In genomic region chr20:38434770-38435554, GRCh38 we compare ENCODE assay signal across 7 cellular contexts. TPM values are rescaled to one million over a fixed set of nuclear protein-coding genes. Genes with fewer than 3 reads are reported as not detected.
DNase-seq lines count a peak whose midpoint lies in the region; ATAC-seq, FAIRE-seq and TF ChIP-seq lines count a peak whose summit lies in the region.

Gene SNHG17, minus strand, starts transcription at chr20:38435328.

- peak; percentile 65 for ATAC-seq in GM18498 (IDR thresholded peaks at IDR 0.05; ENCODE audit: unreplicated experiment)
- ATAC-seq in HG03095 (IDR thresholded peaks at IDR 0.05; ENCODE audit: unreplicated experiment), result peak; percentile 65
- ATAC-seq in WTC11, result peak; percentile 78

- H3K4me3 ChIP-seq in bronchial epithelial cell (ENCODE audit: low read depth, low read length), result peak within 1 kb of the TSS; percentile 96

- H3K4me1 Mint-ChIP-seq in WTC11, result peaks cover 24% of the 10 kb centered on the region
- H3K4me1 Mint-ChIP-seq in immature natural killer cell, result peaks cover 39 to 42% of the 10 kb centered on the region in 2 donors

- H3K4me3 Mint-ChIP-seq in WTC11 (peak within 1 kb of the TSS; percentile 95), immature natural killer cell (peak within 1 kb of the TSS; percentile 92 to 98 (median 97))

- DNase-seq in NCI-H2227 treated with DMSO at 0.1 percent for 48 hours (lab: John Stamatoyannopoulos, UW), result peak; percentile 89
- DNase-seq in WTC11 (ENCODE audit: low spot score), result peak; percentile 88
- peak; percentile 77 for DNase-seq in bronchial epithelial cell (ENCODE audit: low read depth)
- DNase-seq in immature natural killer cell, result peak; percentile 86 to 88 (median 86)
- DNase-seq in smooth muscle cell of the brain vasculature (ENCODE audit: low read depth, low spot score), result peak; percentile 83

- CTCF ChIA-PET in WTC11 (lab: Charles Lee), result interaction anchor here (0.5 to 5.6 kb wide), 16 partner anchors 9 to 305 kb away, joined by 3 to 65 read pairs (median 4); partner anchors contain the start of gene RALGAPB

- H3K36me3 ChIP-seq in bronchial epithelial cell (ENCODE audit: control insufficient read depth, insufficient read depth, low read length), result peaks cover 24% of the 10 kb centered on the region

- no peaks in the 10 kb centered on the region for H3K27me3 ChIP-seq in bronchial epithelial cell (ENCODE audit: control insufficient read depth, insufficient read depth, low read length)

- H3K36me3 Mint-ChIP-seq in WTC11 (peaks cover 43% of the 10 kb centered on the region), immature natural killer cell (peaks cover 10 to 11% (median 11%) of the 10 kb centered on the region in 3 donors)

- no peak for FAIRE-seq in bronchial epithelial cell (lab: Jason Lieb, UNC)

- POLR2A ChIA-PET in WTC11 (lab: Charles Lee), result interaction anchor here (0.6 to 2.0 kb wide), 6 partner anchors 10 to 38 kb away, joined by 3 to 21 read pairs (median 5); partner anchors contain the start of gene RALGAPB

- H3K9me3 Mint-ChIP-seq in WTC11, result no peaks in the 10 kb centered on the region
- H3K9me3 Mint-ChIP-seq in immature natural killer cell, result no peaks in the 10 kb centered on the region

- H3K27me3 Mint-ChIP-seq in WTC11 (ENCODE audit: low read depth), result peaks cover 3% of the 10 kb centered on the region; the same call in 1 of the 2 replicates
- H3K27me3 Mint-ChIP-seq in immature natural killer cell (ENCODE audit: low read depth in 3 of 3), result peaks cover 7 to 14% (median 8%) of the 10 kb centered on the region in 3 donors

- H3K27ac Mint-ChIP-seq in WTC11 (peak within 1 kb of the TSS; percentile 94), immature natural killer cell (peak within 1 kb of the TSS; percentile 83 to 97 (median 94))

- peak; percentile 97 for TF ChIP-seq CTCF in WTC11 (IDR thresholded peaks at IDR 0.05)
- peak; percentile 100 for TF ChIP-seq CTCF in bronchial epithelial cell (IDR thresholded peaks at IDR 0.05; ENCODE audit: insufficient read depth, low read length, severe bottlenecking)

TF ChIP-seq in WTC11, 78 proteins besides CTCF, POLR2A, EP300 and RAD21 (continues in another document):
- TF ChIP-seq GABPB1 (CRISPR knock-in tag; IDR thresholded peaks at IDR 0.05) (peak; percentile 93), AFF4 (CRISPR knock-in tag; IDR thresholded peaks at IDR 0.05; ENCODE audit: borderline replicate concordance) (0 out of 2 replicates have a peak, but pooled peaks have one; percentile 11), ZNF121 (CRISPR knock-in tag; IDR thresholded peaks at IDR 0.05) (no peak), ZNF423 (CRISPR knock-in tag; IDR thresholded peaks at IDR 0.05) (no peak), USF1 (CRISPR knock-in tag; IDR thresholded peaks at IDR 0.05) (peak; percentile 73), NFYB (CRISPR knock-in tag; conservative IDR thresholded peaks at IDR 0.05; ENCODE audit: low read depth) (0 out of 2 replicates have a peak, but pooled peaks have one; percentile 34), ATF2 (CRISPR knock-in tag; IDR thresholded peaks at IDR 0.05; ENCODE audit: borderline replicate concordance, low read depth) (no peak), E2F4 (CRISPR knock-in tag; IDR thresholded peaks at IDR 0.05; ENCODE audit: borderline replicate concordance, low read depth) (peak; percentile 58; the same call in 1 of the 2 replicates), SOX15 (CRISPR knock-in tag; IDR thresholded peaks at IDR 0.05) (no peak), ATF6 (CRISPR knock-in tag; IDR thresholded peaks at IDR 0.05) (no peak), USF2 (CRISPR knock-in tag; IDR thresholded peaks at IDR 0.05) (peak; percentile 27; the same call in 1 of the 2 replicates), ETV6 (CRISPR knock-in tag; IDR thresholded peaks at IDR 0.05) (peak; percentile 97)

RNA-seq across cellular contexts. Expression of gene SNHG17, which starts in this region (rescaled TPM):
- total RNA-seq in WTC11 (2021) (52.0 to 71.6 TPM (median 57.4 TPM) in 3 replicates), bronchial epithelial cell (12.2 and 19.5 TPM in 2 replicates)
- 10 to 100 TPM; 42.8 to 86.0 (median 44.9) TPM for polyA plus RNA-seq in immature natural killer cell

Comparison
In these comparisons a context has a peak if more than half of its experiments do, and no peak if none do; other contexts are left out.
1. Peak in every context shown above with its lines: DNase-seq, ATAC-seq and H3K4me3 ChIP-seq.